ENCODE assay signal across 16 cellular contexts in the genomic region with DNA sequence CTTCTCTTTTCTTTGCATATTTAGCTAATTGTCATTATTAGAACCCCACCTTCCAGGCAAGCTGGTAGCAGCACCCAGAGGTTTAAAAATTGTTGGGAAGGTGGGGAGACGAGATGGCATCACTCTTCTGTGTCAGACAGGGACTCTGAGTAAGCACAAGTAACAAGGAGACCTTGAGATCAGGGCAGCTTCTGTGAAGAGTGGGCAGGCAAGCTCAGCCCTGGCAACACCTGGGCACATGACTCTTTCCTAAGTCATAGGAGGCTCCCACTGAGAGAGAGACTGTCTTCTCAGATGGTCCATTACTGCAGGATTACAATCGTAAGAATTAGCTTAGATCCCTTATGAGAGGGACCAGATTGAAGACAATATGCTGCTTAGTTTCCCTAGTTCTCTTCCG.
DNase-seq lines count a peak whose midpoint lies in the region; ATAC-seq, FAIRE-seq and TF ChIP-seq lines count a peak whose summit lies in the region.
"Had no signal": no experiment of that assay in that cellular context is flagged by ENCODE, and none has a peak within 500 bp of the region (broad histone marks: within the 10 kb centered on the region; RNA-seq: fewer than 3 reads in every experiment).

No MANE protein-coding gene starts in this region.

- dilution Hi-C loops in mammary epithelial cell (cut with HindIII; ENCODE audit: low sequenced_read_pairs): no loop called here

- FAIRE-seq in bronchial epithelial cell (lab: Jason Lieb, UNC) (peak; percentile 7), GM19239 (lab: Jason Lieb, UNC) (no peak), small intestine (lab: Jason Lieb, UNC) (no peak)
- FAIRE-seq: GM12878, GM18507, H1 had no signal

- H3K27me3 ChIP-seq in mammary epithelial cell (ENCODE audit: insufficient read depth, low read length): no peaks in the 10 kb centered on the region
- peaks cover 4% of the 10 kb centered on the region for H3K27me3 ChIP-seq in bronchial epithelial cell (ENCODE audit: control insufficient read depth, insufficient read depth, low read length)
- peaks cover 0 to 28% of the 10 kb centered on the region in 2 experiments for H3K27me3 ChIP-seq in mesenchymal stem cell (ENCODE audit: control insufficient read depth in 1 of 2, insufficient read depth in 1 of 2, low read length in 2 of 2)
- no peaks in the 10 kb centered on the region for H3K27me3 ChIP-seq in PC-3 (ENCODE audit: low read length)
- H3K27me3 ChIP-seq in small intestine (ENCODE audit: control insufficient read depth in 2 of 2, insufficient read depth in 2 of 2, low read length in 2 of 2): no peaks in the 10 kb centered on the region
- H3K27me3 ChIP-seq: BLaER1 treated with 17β-estradiol and CSF1 and Interleukin-3, amounts not matched to agents 10 nM and 100 nM had no signal

- peak overlapping the region; percentile 55 for H4K8ac ChIP-seq in mesenchymal stem cell (ENCODE audit: low read length)

- H3K79me2 ChIP-seq in mammary epithelial cell (ENCODE audit: insufficient read depth, low read length): no peaks in the 10 kb centered on the region
- no peaks in the 10 kb centered on the region for H3K79me2 ChIP-seq in PC-3 (ENCODE audit: low read length)

- peak overlapping the region; percentile 21 to 35 for H3K4ac ChIP-seq in mesenchymal stem cell (ENCODE audit: low read depth in 1 of 2, low read length in 2 of 2)

- no peak overlapping the region for H3K27ac ChIP-seq in mammary epithelial cell (ENCODE audit: insufficient read depth, low read depth, low read length)
- no peak overlapping the region for H3K27ac ChIP-seq in mesenchymal stem cell (ENCODE audit: low read length, poor library complexity, severe bottlenecking)
- no peak overlapping the region for H3K27ac ChIP-seq in PC-3 (ENCODE audit: low read length)
- H3K27ac ChIP-seq in small intestine (ENCODE audit: low read depth in 1 of 2, low read length in 1 of 2): no peak overlapping the region
- H3K27ac ChIP-seq: BLaER1 treated with 17β-estradiol and CSF1 and Interleukin-3, amounts not matched to agents 10 nM and 100 nM had no signal

- in situ Hi-C loops in mammary epithelial cell (cut with MboI; ENCODE audit: low sequenced_read_pairs in 2 of 2): no loop called here

- 73% methylated on average over 3 of the region's 3 CpGs for WGBS in mammary epithelial cell (ENCODE audit: low coverage, missing lambda C conversion rate)
- 82% methylated on average over 3 of the region's 3 CpGs for WGBS in mesenchymal stem cell
- WGBS in small intestine, 3 donors: 50 to 66% (median 57%) methylated on average over 3 of the region's 3 CpGs

- H3K9ac ChIP-seq in mammary epithelial cell (ENCODE audit: insufficient read depth, low read length): no peak overlapping the region
- no peak overlapping the region for H3K9ac ChIP-seq in mesenchymal stem cell (ENCODE audit: low read length)
- no peak overlapping the region for H3K9ac ChIP-seq in PC-3 (ENCODE audit: low read length)
- H3K9ac ChIP-seq: BLaER1 treated with 17β-estradiol and CSF1 and Interleukin-3, amounts not matched to agents 10 nM and 100 nM had no signal

- H3K9me3 Mint-ChIP-seq in MCF 10A (ENCODE audit: unreplicated experiment): no peaks in the 10 kb centered on the region

- H3K4me2 ChIP-seq in mammary epithelial cell (ENCODE audit: insufficient read depth, low read depth, low read length) (no peak overlapping the region), mesenchymal stem cell (ENCODE audit: low read length, poor library complexity, severe bottlenecking) (no peak overlapping the region), PC-3 (ENCODE audit: low read length) (no peak overlapping the region)

- no peak overlapping the region for H3K23ac ChIP-seq in mesenchymal stem cell (ENCODE audit: low read length in 2 of 2)

- no peak for ATAC-seq in PC-3
- ATAC-seq: GM12878 had no signal

- CTCF ChIA-PET in mammary epithelial cell (lab: Charles Lee; ENCODE audit: low non-redundant PET) (interaction anchor here (0.5 kb wide), 1 partner anchor 456 kb away, joined by 3 read pairs; no protein-coding TSS in a partner anchor), MCF 10A (lab: Yijun Ruan, JAX) (interaction anchor here (0.5 to 5.9 kb wide), 26 partner anchors 10 to 842 kb away, joined by 3 to 101 read pairs (median 3); no protein-coding TSS in a partner anchor), PC-3 (lab: Charles Lee) (no interaction called here)

- H3K14ac ChIP-seq in mesenchymal stem cell (ENCODE audit: low read length in 2 of 2): no peak overlapping the region

- no peaks in the 10 kb centered on the region for H3K79me1 ChIP-seq in mesenchymal stem cell (replicated peaks; ENCODE audit: low read length, poor library complexity, severe bottlenecking)

- TF ChIP-seq CTCF in mammary epithelial cell (conservative IDR thresholded peaks at IDR 0.05 in 1 of 2, IDR thresholded peaks at IDR 0.05 in 1 of 2; ENCODE audit: extremely low read depth in 1 of 2, insufficient read depth in 1 of 2, low read depth in 1 of 2, low read length in 2 of 2) (no peak), MCF 10A (IDR thresholded peaks at IDR 0.05; ENCODE audit: unreplicated experiment) (no peak), bronchial epithelial cell (IDR thresholded peaks at IDR 0.05; ENCODE audit: insufficient read depth, low read length, severe bottlenecking) (no peak), PC-3 (conservative IDR thresholded peaks at IDR 0.05; ENCODE audit: low read depth, low read length) (no peak)

- H4K20me1 ChIP-seq in mammary epithelial cell (ENCODE audit: insufficient read depth, low read length): no peaks in the 10 kb centered on the region
- H4K20me1 ChIP-seq in PC-3 (ENCODE audit: low read length): no peaks in the 10 kb centered on the region
- H4K20me1 ChIP-seq: BLaER1 treated with 17β-estradiol and CSF1 and Interleukin-3, amounts not matched to agents 10 nM and 100 nM had no signal

- H2BK15ac ChIP-seq in mesenchymal stem cell (ENCODE audit: low read depth, poor library complexity, severe bottlenecking): no peak overlapping the region

- H3K4me1 ChIP-seq in mammary epithelial cell (ENCODE audit: insufficient read depth, low read length) (no peaks in the 10 kb centered on the region), mesenchymal stem cell (ENCODE audit: control insufficient read depth, insufficient read depth, low read depth, low read length) (peaks cover 3% of the 10 kb centered on the region), PC-3 (ENCODE audit: insufficient read depth, low read length) (0 out of 2 replicates have a peak, but pooled peaks cover 3% of the 10 kb centered on the region), small intestine (ENCODE audit: control insufficient read depth in 2 of 2, insufficient read depth in 1 of 2, low read depth in 1 of 2, low read length in 1 of 2) (peaks cover 0 to 3% of the 10 kb centered on the region in 2 donors)
- H3K4me1 ChIP-seq: HAP-1 had no signal

- H2AFZ ChIP-seq in mammary epithelial cell (ENCODE audit: low read depth, low read length) (no peak overlapping the region), mesenchymal stem cell (ENCODE audit: low read depth, low read length) (peak overlapping the region; percentile 49), PC-3 (ENCODE audit: low read length) (no peak overlapping the region)

- intact Hi-C loops in mammary epithelial cell (cut with micrococcal nuclease) (no loop called here), MCF 10A (cut with micrococcal nuclease) (loop anchor here (2.0 to 10.0 kb wide), 2 partner anchors 173 to 431 kb away; no protein-coding TSS in a partner anchor), PC-3 (cut with micrococcal nuclease) (loop anchor here (10.0 kb wide), 1 partner anchor 591 kb away; no protein-coding TSS in a partner anchor)

- H3F3A ChIP-seq in PC-3 (ENCODE audit: low read length, unreplicated experiment): no peaks in the 10 kb centered on the region

- H2AK5ac ChIP-seq in mesenchymal stem cell (ENCODE audit: low read length, severe bottlenecking): no peak overlapping the region

- H4K91ac ChIP-seq in mesenchymal stem cell (ENCODE audit: low read length): no peak overlapping the region

- no peaks in the 10 kb centered on the region for H3K36me3 Mint-ChIP-seq in MCF 10A (ENCODE audit: insufficient read depth, unreplicated experiment)
- H3K36me3 Mint-ChIP-seq: CD4-positive, CD25-positive, alpha-beta regulatory T cell had no signal

- DNase-seq in mammary epithelial cell (peak; percentile 52), MCF 10A (ENCODE audit: unreplicated experiment) (no peak), bronchial epithelial cell (ENCODE audit: low read depth) (no peak), mesenchymal stem cell (peak; percentile 9), PC-3 (no peak), GM19239 (ENCODE audit: insufficient read length, low spot score) (no peak), small intestine (no peak)
- DNase-seq: 8988T; AML-193; CD4-positive, CD25-positive, alpha-beta regulatory T cell; DMS 273 treated with DMSO at 0.1 percent for 48 hours had no signal

- BruUV-seq in mammary epithelial cell (replicated peaks; lab: Mats Ljungman, UMichigan) (no TSS peak), MCF 10A (replicated peaks; lab: Mats Ljungman, UMichigan) (no TSS peak), PC-3 (replicated peaks; lab: Mats Ljungman, UMichigan) (no TSS peak)

- no peaks in the 10 kb centered on the region for H3K36me3 ChIP-seq in mammary epithelial cell (ENCODE audit: insufficient read depth, low read length)
- no peaks in the 10 kb centered on the region for H3K36me3 ChIP-seq in bronchial epithelial cell (ENCODE audit: control insufficient read depth, insufficient read depth, low read length)
- no peaks in the 10 kb centered on the region for H3K36me3 ChIP-seq in mesenchymal stem cell (ENCODE audit: control insufficient read depth in 1 of 2, insufficient read depth in 2 of 2, low read depth in 1 of 2, low read length in 2 of 2)
- no peaks in the 10 kb centered on the region for H3K36me3 ChIP-seq in PC-3 (ENCODE audit: low read depth, low read length)
- no peaks in the 10 kb centered on the region for H3K36me3 ChIP-seq in small intestine (ENCODE audit: control insufficient read depth in 2 of 2, insufficient read depth in 2 of 2, low read length in 2 of 2)
- H3K36me3 ChIP-seq: BLaER1 treated with 17β-estradiol and CSF1 and Interleukin-3, amounts not matched to agents 10 nM and 100 nM; HAP-1 had no signal

- H3K27me3 Mint-ChIP-seq in MCF 10A (ENCODE audit: insufficient read depth, unreplicated experiment): peaks cover 22% of the 10 kb centered on the region
- H3K27me3 Mint-ChIP-seq: CD4-positive, CD25-positive, alpha-beta regulatory T cell had no signal

- no peak overlapping the region for H3K4me3 Mint-ChIP-seq in MCF 10A (ENCODE audit: unreplicated experiment)
- H3K4me3 Mint-ChIP-seq: CD4-positive, CD25-positive, alpha-beta regulatory T cell had no signal

- no peaks in the 10 kb centered on the region for H3K9me3 ChIP-seq in mammary epithelial cell (replicated peaks; ENCODE audit: insufficient read depth, low read length)
- H3K9me3 ChIP-seq in mesenchymal stem cell (ENCODE audit: control insufficient read depth, low read length): no peaks in the 10 kb centered on the region
- H3K9me3 ChIP-seq in PC-3 (ENCODE audit: low read length): no peaks in the 10 kb centered on the region
- no peaks in the 10 kb centered on the region for H3K9me3 ChIP-seq in small intestine (ENCODE audit: control insufficient read depth, low read depth)
- H3K9me3 ChIP-seq: BLaER1 treated with 17β-estradiol and CSF1 and Interleukin-3, amounts not matched to agents 10 nM and 100 nM; HAP-1 had no signal

- no peak overlapping the region for H3K27ac Mint-ChIP-seq in MCF 10A (ENCODE audit: low read depth, unreplicated experiment)
- H3K27ac Mint-ChIP-seq: CD4-positive, CD25-positive, alpha-beta regulatory T cell had no signal

- H3K4me1 Mint-ChIP-seq in MCF 10A (ENCODE audit: insufficient read depth, unreplicated experiment): no peaks in the 10 kb centered on the region
- H3K4me1 Mint-ChIP-seq: CD4-positive, CD25-positive, alpha-beta regulatory T cell had no signal

- H3K18ac ChIP-seq in mesenchymal stem cell (ENCODE audit: low read depth in 1 of 2, low read length in 2 of 2): peak overlapping the region in 1 of 2 experiments; percentile 74

- no peaks in the 10 kb centered on the region for H3K9me2 ChIP-seq in PC-3 (replicated peaks; ENCODE audit: low read length)

- no peak overlapping the region for H2BK120ac ChIP-seq in mesenchymal stem cell (ENCODE audit: low read depth, low read length)

- H3K4me3 ChIP-seq in mammary epithelial cell (replicated peaks in 1 of 3; ENCODE audit: insufficient read depth in 1 of 3, low read depth in 2 of 3, low read length in 3 of 3) (no peak overlapping the region), bronchial epithelial cell (ENCODE audit: low read depth, low read length) (no peak overlapping the region), mesenchymal stem cell (ENCODE audit: insufficient read depth in 1 of 2, low read depth in 1 of 2, low read length in 2 of 2) (no peak overlapping the region), PC-3 (ENCODE audit: low read length) (no peak overlapping the region), small intestine (ENCODE audit: low read depth in 1 of 2, low read length in 2 of 2) (no peak overlapping the region)
- H3K4me3 ChIP-seq: BLaER1 treated with 17β-estradiol and CSF1 and Interleukin-3, amounts not matched to agents 10 nM and 100 nM; GM12878; HAP-1 had no signal

- no peak overlapping the region for H2BK5ac ChIP-seq in mesenchymal stem cell (ENCODE audit: low read depth, low read length, poor library complexity, severe bottlenecking)

- POLR2A ChIA-PET in MCF 10A (lab: Yijun Ruan, JAX): interaction anchor here (1.1 kb wide), 1 partner anchor 8 kb away, joined by 3 read pairs; no protein-coding TSS in a partner anchor
- POLR2A ChIA-PET in PC-3 (lab: Charles Lee; ENCODE audit: unreplicated experiment): no interaction called here

- H2BK12ac ChIP-seq in mesenchymal stem cell (ENCODE audit: low read length in 2 of 2): peak overlapping the region; percentile 79 to 92

Comparison
In these comparisons a context has a peak if more than half of its experiments do, and no peak if none do; other contexts are left out.
1. DNase-seq: peak in mammary epithelial cell (single experiment) and mesenchymal stem cell (single experiment); none in MCF 10A (single experiment), bronchial epithelial cell (single experiment), PC-3 (single experiment), GM19239 (single experiment) and small intestine (single experiment).